In genomic region chr18:77187201-77187600, GRCh38 we compare ENCODE assay signal across 37 cellular contexts. TPM values are rescaled to one million over a fixed set of nuclear protein-coding genes. Genes with fewer than 3 reads are reported as not detected.
DNase-seq lines count a peak whose midpoint lies in the region; ATAC-seq, FAIRE-seq and TF ChIP-seq lines count a peak whose summit lies in the region.
"Had no signal": no experiment of that assay in that cellular context is flagged by ENCODE, and none has a peak within 500 bp of the region (broad histone marks: within the 10 kb centered on the region; RNA-seq: fewer than 3 reads in every experiment).

No MANE protein-coding gene starts in this region.

- H3K36me3 ChIP-seq in H1 (ENCODE audit: control insufficient read depth in 2 of 4, insufficient read depth in 4 of 4, low read length in 3 of 4), result no peaks in the 10 kb centered on the region
- H3K36me3 ChIP-seq: BE2C; BLaER1; BLaER1 treated with 17β-estradiol and CSF1 and Interleukin-3, amounts not matched to agents 10 nM and 100 nM had no signal

- TF ChIP-seq CTCF in D721Med (IDR thresholded peaks at IDR 0.05; ENCODE audit: insufficient read depth, missing control alignments) (no peak), H1 (IDR thresholded peaks at IDR 0.05; ENCODE audit: control extremely low read depth in 1 of 3, insufficient read depth in 1 of 3, low read depth in 1 of 3, low read length in 3 of 3) (no peak)

- H3K27me3 ChIP-seq in H1 (replicated peaks in 1 of 4; ENCODE audit: control insufficient read depth in 3 of 4, extremely low read depth in 1 of 4, insufficient read depth in 3 of 4, low read length in 3 of 4), result no peaks in the 10 kb centered on the region
- H3K27me3 ChIP-seq: BE2C; BLaER1; BLaER1 treated with 17β-estradiol and CSF1 and Interleukin-3, amounts not matched to agents 10 nM and 100 nM had no signal

- CTCF ChIA-PET in H1 (lab: Charles Lee; ENCODE audit: partially characterized antibody), result no interaction called here

- H3K18ac ChIP-seq in H1 (ENCODE audit: extremely low read depth, low read length), result no peak overlapping the region

- H3K4me2 ChIP-seq in H1 (ENCODE audit: insufficient read depth in 1 of 2, low read depth in 2 of 2, low read length in 2 of 2), result no peak overlapping the region
- H3K4me2 ChIP-seq: A549; BLaER1; BLaER1 treated with 17β-estradiol and CSF1 and Interleukin-3, amounts not matched to agents 10 nM and 100 nM had no signal

- TF ChIP-seq POLR2A in H1 (IDR thresholded peaks at IDR 0.05; ENCODE audit: control extremely low read depth in 1 of 2, low read depth in 2 of 2, low read length in 2 of 2), result no peak

- H2BK5ac ChIP-seq in H1 (ENCODE audit: low read depth, low read length), result no peak overlapping the region

- no peak for TF ChIP-seq RAD21 in H1 (IDR thresholded peaks at IDR 0.05 in 1 of 2, conservative IDR thresholded peaks at IDR 0.05 in 1 of 2; ENCODE audit: low read depth in 2 of 2, low read length in 2 of 2)

- H2BK12ac ChIP-seq in H1 (ENCODE audit: low read depth, low read length), result no peak overlapping the region

- H2AFZ ChIP-seq in H1 (ENCODE audit: low read length), result no peak overlapping the region

- H4K91ac ChIP-seq in H1 (replicated peaks; ENCODE audit: insufficient read length, low read length), result no peak overlapping the region

- H3K9me3 ChIP-seq in H1 (ENCODE audit: insufficient read depth in 2 of 2, low read depth in 1 of 2, low read length in 1 of 2), result peaks cover 2 to 4% of the 10 kb centered on the region in 2 experiments; a peak in 2 of 4 replicates
- H3K9me3 ChIP-seq: A549, BE2C, Caco-2 had no signal

- no peaks in the 10 kb centered on the region for H3K4me1 ChIP-seq in H1 (replicated peaks in 1 of 4; ENCODE audit: control insufficient read depth in 3 of 4, insufficient read depth in 4 of 4, low read length in 3 of 4)
- H3K4me1 ChIP-seq: A549, BE2C, BLaER1, Caco-2 had no signal

- H2BK15ac ChIP-seq in H1 (ENCODE audit: low read length), result no peak overlapping the region

- no peak overlapping the region for H3K4me3 ChIP-seq in H1 (ENCODE audit: extremely low read depth in 1 of 4, insufficient read depth in 2 of 4, low read depth in 3 of 4, low read length in 4 of 4)
- H3K4me3 ChIP-seq: A549; BLaER1; BLaER1 treated with 17β-estradiol and CSF1 and Interleukin-3, amounts not matched to agents 10 nM and 100 nM had no signal

- H3K4ac ChIP-seq in H1 (replicated peaks; ENCODE audit: insufficient read length, low read depth, low read length), result peak overlapping the region; percentile 53

- no peak overlapping the region for H3K14ac ChIP-seq in H1 (ENCODE audit: insufficient read length)

- no peak for TF ChIP-seq EP300 in H1 (IDR thresholded peaks at IDR 0.05; ENCODE audit: borderline replicate concordance in 1 of 2, low read depth in 2 of 2, low read length in 2 of 2)

- H2BK120ac ChIP-seq in H1 (replicated peaks; ENCODE audit: low read depth, low read length), result no peak overlapping the region

- H3K79me1 ChIP-seq in H1 (ENCODE audit: low read depth, low read length), result no peaks in the 10 kb centered on the region

- no peak overlapping the region for H2BK20ac ChIP-seq in H1 (ENCODE audit: low read length)

- WGBS in H1 (ENCODE audit: extremely low coverage in 1 of 2, insufficient coverage in 1 of 2, insufficient read length in 1 of 2, insufficient replicate concordance in 2 of 2, low coverage in 1 of 2, low lambda C conversion rate in 2 of 2, missing lambda C conversion rate in 1 of 2), 2 experiments, result 81% methylated on average over 4 of the region's 4 CpGs; no CpG with 5 or more reads in 1 of the 2 experiments

- no peaks in the 10 kb centered on the region for H4K20me1 ChIP-seq in H1 (replicated peaks in 1 of 2; ENCODE audit: control insufficient read depth in 1 of 2, insufficient read depth in 2 of 2, low read length in 2 of 2)
- H4K20me1 ChIP-seq: BLaER1; BLaER1 treated with 17β-estradiol and CSF1 and Interleukin-3, amounts not matched to agents 10 nM and 100 nM had no signal

- DNase-seq in D721Med (ENCODE audit: insufficient read length, low spot score), result no peak
- peak; percentile 21 for DNase-seq in amniotic epithelial cell (ENCODE audit: low read depth)
- no peak for DNase-seq in H1 (ENCODE audit: low read depth in 1 of 2, low spot score in 2 of 2)
- DNase-seq in left kidney (ENCODE audit: low read depth, low spot score), result peak; percentile 90
- no peak for DNase-seq in SK-N-DZ (ENCODE audit: low spot score)
- no peak for DNase-seq in NCI-H2107 (lab: John Stamatoyannopoulos, UW)
- DNase-seq: 8988T; ACHN; AML-193; BE2C; C1 segment of cervical spinal cord; Caco-2; Calu3; CD4-positive, alpha-beta memory T cell; CD4-positive, alpha-beta T cell; CD4-positive, CD25-positive, alpha-beta regulatory T cell; CD8-positive, alpha-beta memory T cell; CD8-positive, alpha-beta T cell; COR-L47; DMS 273 treated with DMSO at 0.1 percent for 48 hours; DMS153; DMS53; DMS79; DMS79 treated with DMSO at 0.1 percent for 48 hours; DND-41; EL had no signal

- FAIRE-seq in D721Med (lab: Jason Lieb, UNC), result peak; percentile 93
- FAIRE-seq in H1 (lab: Jason Lieb, UNC), result no peak
- FAIRE-seq: A204.1, A549 had no signal

- H3K56ac ChIP-seq in H1 (replicated peaks; ENCODE audit: insufficient read length, low read depth, low read length), result no peak overlapping the region

- no peak overlapping the region for H2AK5ac ChIP-seq in H1 (ENCODE audit: low read depth, low read length)

- no peaks in the 10 kb centered on the region for H3K79me2 ChIP-seq in H1 (ENCODE audit: control insufficient read depth in 1 of 2, insufficient read depth in 2 of 2, low read length in 2 of 2)

- H3K23me2 ChIP-seq in H1 (ENCODE audit: low read depth, low read length), result no peaks in the 10 kb centered on the region

- ATAC-seq in HG02571 (IDR thresholded peaks at IDR 0.05; ENCODE audit: unreplicated experiment) (no peak), GM21786 (IDR thresholded peaks at IDR 0.05; ENCODE audit: unreplicated experiment) (no peak)
- ATAC-seq: A549; CD8-positive, alpha-beta T cell had no signal

- H3K23ac ChIP-seq in H1 (ENCODE audit: insufficient read length), result no peak overlapping the region

- no peak overlapping the region for H4K5ac ChIP-seq in H1 (ENCODE audit: insufficient read length, low read depth, low read length)

- POLR2A ChIA-PET in H1 (lab: Charles Lee; ENCODE audit: partially characterized antibody), result no interaction called here

- H3K9ac ChIP-seq in H1 (replicated peaks in 1 of 4; ENCODE audit: extremely low read depth in 1 of 4, low read depth in 3 of 4, low read length in 3 of 4), result no peak overlapping the region
- H3K9ac ChIP-seq: BLaER1; BLaER1 treated with 17β-estradiol and CSF1 and Interleukin-3, amounts not matched to agents 10 nM and 100 nM had no signal

- no peak overlapping the region for H4K8ac ChIP-seq in H1 (ENCODE audit: extremely low read depth, insufficient read depth, low read length)

- H3K27ac ChIP-seq in H1 (ENCODE audit: low read depth, low read length), result no peak overlapping the region
- H3K27ac ChIP-seq: 22Rv1; A549; BLaER1; BLaER1 treated with 17β-estradiol and CSF1 and Interleukin-3, amounts not matched to agents 10 nM and 100 nM; C4-2B had no signal

TF ChIP-seq in H1, 55 proteins besides CTCF, POLR2A, EP300 and RAD21:
- TF ChIP-seq HDAC6 (IDR thresholded peaks at IDR 0.05; ENCODE audit: low read depth, low read length) (no peak), GABPA (IDR thresholded peaks at IDR 0.05; ENCODE audit: borderline replicate concordance, insufficient read depth, low read length) (no peak), EGR1 (IDR thresholded peaks at IDR 0.05; ENCODE audit: borderline replicate concordance, low read depth, low read length) (no peak), NANOG (IDR thresholded peaks at IDR 0.05; ENCODE audit: insufficient read depth, low read depth, low read length, poor library complexity, severe bottlenecking) (no peak), HDAC2 (IDR thresholded peaks at IDR 0.05; ENCODE audit: borderline replicate concordance in 1 of 2, low read depth in 2 of 2, low read length in 2 of 2) (no peak), RXRA (IDR thresholded peaks at IDR 0.05; ENCODE audit: insufficient read depth, low read depth, low read length) (no peak), TBP (IDR thresholded peaks at IDR 0.05; ENCODE audit: low read depth, low read length) (no peak), NRF1 (IDR thresholded peaks at IDR 0.05; ENCODE audit: low read depth, low read length) (no peak)

RNA-seq across cellular contexts. Expression of gene MBP, which starts 54.6 kb away (rescaled TPM):
- 19.2 and 19.3 TPM in 2 replicates for total RNA-seq in H1 (2021; fragmentation: NEBNext Ultra II Directional; extraction: Animal tissue kit (Norgen Biotek cat#: 25700))
- polyA plus RNA-seq in H1 (2011; rRNA removed), result 6.8 and 7.7 TPM in 2 replicates
- 8.9 TPM for polyA plus RNA-seq in H1 (2011; cell fraction: cytosol; rRNA removed)
- polyA plus RNA-seq in H1 (2011; cell fraction: nucleus; rRNA removed), result 14.2 TPM
- 6.1 to 8.2 TPM (median 7.4 TPM) in 4 replicates for polyA plus RNA-seq in H1 (2012, experiment 1 of 2)
- 2.2 TPM for polyA plus RNA-seq in H1 (2012, experiment 2 of 2)
- polyA plus RNA-seq in H1 (2013, experiment 1 of 2), result 13.3 TPM
- polyA plus RNA-seq in H1 (2013, experiment 2 of 2), result 12.9 TPM
- 13.3 and 15.9 TPM in 2 replicates for polyA minus RNA-seq in H1 (2011; rRNA and poly(A)+ RNA removed)
- polyA minus RNA-seq in H1 (2011; cell fraction: cytosol; rRNA and poly(A)+ RNA removed), result 16.8 TPM
- 11.4 TPM for polyA minus RNA-seq in H1 (2011; cell fraction: nucleus; rRNA and poly(A)+ RNA removed)
- polyA plus RNA-seq in SK-N-DZ (2014; cell fraction: cytosol; rRNA removed), result not detected in 2 replicates
- not detected in 2 replicates for polyA plus RNA-seq in SK-N-DZ (2014; cell fraction: nucleus; rRNA removed)
- total RNA-seq: A172, A673, Daoy had no signal

Comparison
In these comparisons a context has a peak if more than half of its experiments do, and no peak if none do; other contexts are left out.
1. DNase-seq: peak in amniotic epithelial cell (single experiment) and left kidney (single experiment); none in D721Med (single experiment), H1 (0 of 2), SK-N-DZ (single experiment) and NCI-H2107 (single experiment).